In genomic region chr15:77504310-77504709, GRCh38 we compare ENCODE assay signal across 14 cellular contexts.
A peak's percentile ranks its signal among the peaks of the same experiment; 100 is the strongest.
DNase-seq lines count a peak whose midpoint lies in the region; ATAC-seq, FAIRE-seq and TF ChIP-seq lines count a peak whose summit lies in the region.
"Had no signal": no experiment of that assay in that cellular context is flagged by ENCODE, and none has a peak within 500 bp of the region (broad histone marks: within the 10 kb centered on the region; RNA-seq: fewer than 3 reads in every experiment).

No MANE protein-coding gene starts in this region.

- H3K4me3 ChIP-seq in colonic mucosa: no peak overlapping the region
- no peak overlapping the region for H3K4me3 ChIP-seq in small intestine (ENCODE audit: low read depth in 1 of 2, low read length in 2 of 2)
- H3K4me3 ChIP-seq: K562, Peyer's patch had no signal

- H3K9ac ChIP-seq in colonic mucosa (ENCODE audit: low read depth in 2 of 2, low read length in 2 of 2): no peak overlapping the region

- ATAC-seq in activated CD8-positive, alpha-beta T cell treated with anti-CD3 and anti-CD28 coated beads for 36 hours: no peak
- ATAC-seq: K562 had no signal

- H3K36me3 ChIP-seq in colonic mucosa (no peaks in the 10 kb centered on the region), small intestine (ENCODE audit: control insufficient read depth in 2 of 2, insufficient read depth in 2 of 2, low read length in 2 of 2) (no peaks in the 10 kb centered on the region)
- H3K36me3 ChIP-seq: Peyer's patch had no signal

- no peaks in the 10 kb centered on the region for H3K27me3 ChIP-seq in colonic mucosa
- no peaks in the 10 kb centered on the region for H3K27me3 ChIP-seq in small intestine (ENCODE audit: control insufficient read depth in 2 of 2, insufficient read depth in 2 of 2, low read length in 2 of 2)
- H3K27me3 ChIP-seq: Peyer's patch had no signal

- CTCF ChIA-PET in activated CD8-positive, alpha-beta T cell treated with anti-CD3 and anti-CD28 coated beads for 36 hours (lab: Charles Lee): interaction anchor here (0.9 to 1.5 kb wide), 2 partner anchors 317 to 397 kb away, joined by 3 to 4 read pairs; no protein-coding TSS in a partner anchor

- TF ChIP-seq CTCF in colonic mucosa (IDR thresholded peaks at IDR 0.05): no peak
- TF ChIP-seq CTCF in activated CD8-positive, alpha-beta T cell treated with anti-CD3 and anti-CD28 coated beads for 36 hours (IDR thresholded peaks at IDR 0.05): no peak

- no peaks in the 10 kb centered on the region for H3K36me3 Mint-ChIP-seq in activated CD8-positive, alpha-beta T cell treated with anti-CD3 and anti-CD28 coated beads for 36 hours (ENCODE audit: low read depth)

- WGBS in small intestine, 3 donors: 44 to 71% (median 59%) methylated on average over 7 of the region's 7 CpGs

- H3K27me3 Mint-ChIP-seq in activated CD8-positive, alpha-beta T cell treated with anti-CD3 and anti-CD28 coated beads for 36 hours: no peaks in the 10 kb centered on the region

- intact Hi-C loops in colonic mucosa (cut with DNase I): no loop called here
- intact Hi-C loops in activated CD8-positive, alpha-beta T cell treated with anti-CD3 and anti-CD28 coated beads for 36 hours (cut with micrococcal nuclease): no loop called here

- DNase-seq in NCI-H1092 treated with DMSO at 0.1 percent for 48 hours (lab: John Stamatoyannopoulos, UW) (peak; percentile 87), NCI-H2171 treated with DMSO at 0.1 percent for 48 hours (lab: John Stamatoyannopoulos, UW) (peak; percentile 99), colonic mucosa (peak; percentile 60), small intestine (peak; percentile 58), C1 segment of cervical spinal cord (lab: John Stamatoyannopoulos, UW) (no peak), iPS-NIHi7 (ENCODE audit: extremely low spot score) (no peak), SW480 (ENCODE audit: low spot score) (no peak)
- DNase-seq in activated CD8-positive, alpha-beta T cell treated with anti-CD3 and anti-CD28 coated beads for 36 hours: no peak
- DNase-seq: foreskin fibroblast; HCEC 1CT; Peyer's patch; stimulated activated naive CD4-positive, alpha-beta T cell treated with Interleukin-2 at 50 U/mL for 16 hours; T1000 had no signal

- peaks cover 10% of the 10 kb centered on the region for H3K4me1 Mint-ChIP-seq in activated CD8-positive, alpha-beta T cell treated with anti-CD3 and anti-CD28 coated beads for 36 hours (ENCODE audit: low read depth)

- H3K9me3 ChIP-seq in colonic mucosa (no peaks in the 10 kb centered on the region), small intestine (ENCODE audit: control insufficient read depth, low read depth) (no peaks in the 10 kb centered on the region)
- H3K9me3 ChIP-seq: Peyer's patch had no signal

- H3K27ac Mint-ChIP-seq in activated CD8-positive, alpha-beta T cell treated with anti-CD3 and anti-CD28 coated beads for 36 hours: no peak overlapping the region

- POLR2A ChIA-PET in activated CD8-positive, alpha-beta T cell treated with anti-CD3 and anti-CD28 coated beads for 36 hours (lab: Charles Lee): interaction anchor here (1.2 kb wide), 1 partner anchor 39 kb away, joined by 3 read pairs; no protein-coding TSS in a partner anchor

- H3K27ac ChIP-seq in colonic mucosa: no peak overlapping the region
- no peak overlapping the region for H3K27ac ChIP-seq in small intestine (ENCODE audit: low read depth in 1 of 2, low read length in 1 of 2)
- H3K27ac ChIP-seq: Peyer's patch had no signal

- FAIRE-seq in small intestine (lab: Jason Lieb, UNC): no peak
- FAIRE-seq: K562 had no signal

- H3K4me1 ChIP-seq in colonic mucosa (peaks cover 15% of the 10 kb centered on the region), small intestine (ENCODE audit: control insufficient read depth in 2 of 2, insufficient read depth in 1 of 2, low read depth in 1 of 2, low read length in 1 of 2) (peaks cover 6 to 9% of the 10 kb centered on the region in 2 donors)

- no peak overlapping the region for H3K4me3 Mint-ChIP-seq in activated CD8-positive, alpha-beta T cell treated with anti-CD3 and anti-CD28 coated beads for 36 hours

- H3K9me3 Mint-ChIP-seq in activated CD8-positive, alpha-beta T cell treated with anti-CD3 and anti-CD28 coated beads for 36 hours: no peaks in the 10 kb centered on the region

Comparison
In these comparisons a context has a peak if more than half of its experiments do, and no peak if none do; other contexts are left out.
1. DNase-seq: peak in NCI-H1092 treated with DMSO at 0.1 percent for 48 hours (single experiment), NCI-H2171 treated with DMSO at 0.1 percent for 48 hours (single experiment), colonic mucosa (single experiment) and small intestine (single experiment); none in C1 segment of cervical spinal cord (0 of 14), iPS-NIHi7 (single experiment), SW480 (single experiment) and activated CD8-positive, alpha-beta T cell treated with anti-CD3 and anti-CD28 coated beads for 36 hours (single experiment).